23 cellular contexts compared by ENCODE assay signal in the genomic region with DNA sequence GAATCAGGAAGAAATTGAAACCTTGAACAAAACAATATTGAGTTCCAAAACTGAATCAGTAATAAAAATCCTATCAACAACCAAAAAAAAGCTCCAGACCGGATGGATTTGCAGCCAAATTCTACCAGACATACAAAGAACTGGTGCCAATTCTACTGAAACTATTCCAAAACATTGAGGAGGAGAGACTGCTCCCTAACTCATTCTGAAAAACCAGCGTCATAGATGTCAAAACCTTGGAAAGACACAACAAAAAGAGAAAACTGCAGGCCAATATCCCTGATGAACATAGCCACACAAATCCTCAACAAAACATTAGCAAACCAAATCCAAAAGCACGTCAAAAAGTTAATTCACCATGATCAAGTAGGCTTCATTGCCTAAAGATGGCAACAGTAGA.
"Had no signal": no experiment of that assay in that cellular context is flagged by ENCODE, and none has a peak within 500 bp of the region (broad histone marks: within the 10 kb centered on the region; RNA-seq: fewer than 3 reads in every experiment).

No MANE protein-coding gene starts in this region.

- DNase-seq: activated CD4-positive, alpha-beta T cell treated with anti-CD3 and anti-CD28 coated beads for 36 hours; activated CD4-positive, CD25-positive, alpha-beta regulatory T cell; activated CD8-positive, alpha-beta memory T cell treated with anti-CD3 and anti-CD28 coated beads, Interleukin-2, amount 10 ng/mL, durations not matched to agents 7 days and 5 days; activated CD8-positive, alpha-beta T cell treated with anti-CD3 and anti-CD28 coated beads, Interleukin-2, amount 10 ng/mL, durations not matched to agents 7 days and 5 days; activated naive CD4-positive, alpha-beta T cell; activated T-cell treated with anti-CD3 and anti-CD28 coated beads, Interleukin-2, amount 50 U/mL, for 72 hours; anterior cingulate cortex; foreskin melanocyte; midbrain; naive thymus-derived CD4-positive, alpha-beta T cell; stimulated activated CD4-positive, alpha-beta T cell treated with anti-CD3 and anti-CD28 coated beads, Interleukin-1b, Interleukin-23, amount 100 ng/mL, for 48 hours; stimulated activated CD4-positive, alpha-beta T cell treated with anti-CD3 and anti-CD28 coated beads, Interleukin-4, amount 100 ng/mL, for 4 hours; stimulated activated CD8-positive, alpha-beta memory T cell treated with anti-CD3 and anti-CD28 coated beads, Interleukin-4, amount 100 ng/mL, for 48 hours; stimulated activated naive CD8-positive, alpha-beta T cell treated with anti-CD3 and anti-CD28 coated beads, Interleukin-15, amount 100 ng/mL, for 72 hours; T-cell; thyroid gland; upper lobe of right lung had no signal

- H3K36me3 ChIP-seq: cardiac muscle cell, thyroid gland, upper lobe of right lung had no signal

- H3K27me3 Mint-ChIP-seq: stimulated activated memory B cell treated with anti-CD40 and anti-IgM and Interleukin-4, amounts not matched to agents 10 μg/mL and 1 μg/mL and 100 μg/mL, for 72 hours had no signal

- H3K4me2 ChIP-seq: smooth muscle cell had no signal

- H3K9me3 ChIP-seq: thyroid gland, upper lobe of right lung had no signal

- H3K36me3 Mint-ChIP-seq: activated CD8-positive, alpha-beta memory T cell treated with anti-CD3 and anti-CD28 coated beads, Interleukin-2, amount 10 ng/mL, durations not matched to agents 7 days and 5 days; brain; stimulated activated memory B cell treated with anti-CD40 and anti-IgM and Interleukin-4, amounts not matched to agents 10 μg/mL and 1 μg/mL and 100 μg/mL, for 72 hours; T-cell had no signal

- H3K4me3 ChIP-seq: cardiac muscle cell, smooth muscle cell, thyroid gland, upper lobe of right lung had no signal

- H3K4me1 ChIP-seq: thyroid gland, upper lobe of right lung had no signal

- H3K4me1 Mint-ChIP-seq: activated CD4-positive, alpha-beta T cell treated with anti-CD3 and anti-CD28 coated beads for 36 hours; activated CD8-positive, alpha-beta memory T cell treated with anti-CD3 and anti-CD28 coated beads, Interleukin-2, amount 10 ng/mL, durations not matched to agents 7 days and 5 days; brain; memory B cell; naive thymus-derived CD4-positive, alpha-beta T cell; stimulated activated memory B cell treated with anti-CD40 and anti-IgM and Interleukin-4, amounts not matched to agents 10 μg/mL and 1 μg/mL and 100 μg/mL, for 72 hours; stimulated activated naive CD8-positive, alpha-beta T cell treated with anti-CD3 and anti-CD28 coated beads, Interleukin-15, amount 100 ng/mL, for 72 hours; T-cell had no signal

- H3K4me3 Mint-ChIP-seq: activated CD4-positive, alpha-beta T cell treated with anti-CD3 and anti-CD28 coated beads for 36 hours; activated CD8-positive, alpha-beta memory T cell treated with anti-CD3 and anti-CD28 coated beads, Interleukin-2, amount 10 ng/mL, durations not matched to agents 7 days and 5 days; activated CD8-positive, alpha-beta T cell treated with anti-CD3 and anti-CD28 coated beads, Interleukin-2, amount 10 ng/mL, durations not matched to agents 7 days and 5 days; activated T-cell treated with anti-CD3 and anti-CD28 coated beads, Interleukin-2, amount 50 U/mL, for 72 hours; brain; memory B cell; naive thymus-derived CD4-positive, alpha-beta T cell; stimulated activated memory B cell treated with anti-CD40 and anti-IgM and Interleukin-4, amounts not matched to agents 10 μg/mL and 1 μg/mL and 100 μg/mL, for 72 hours; stimulated activated naive CD8-positive, alpha-beta T cell treated with anti-CD3 and anti-CD28 coated beads, Interleukin-15, amount 100 ng/mL, for 72 hours; T-cell had no signal

- ATAC-seq: activated CD4-positive, alpha-beta T cell treated with anti-CD3 and anti-CD28 coated beads for 36 hours; activated CD8-positive, alpha-beta memory T cell treated with anti-CD3 and anti-CD28 coated beads, Interleukin-2, amount 10 ng/mL, durations not matched to agents 7 days and 5 days; activated CD8-positive, alpha-beta T cell treated with anti-CD3 and anti-CD28 coated beads, Interleukin-2, amount 10 ng/mL, durations not matched to agents 7 days and 5 days; activated naive CD4-positive, alpha-beta T cell treated with anti-CD3 and anti-CD28 coated beads, Interleukin-2, amount 50 U/mL, for 72 hours; activated T-cell treated with anti-CD3 and anti-CD28 coated beads, Interleukin-2, amount 50 U/mL, for 72 hours; naive thymus-derived CD4-positive, alpha-beta T cell; stimulated activated memory B cell treated with anti-CD40 and anti-IgM and Interleukin-4, amounts not matched to agents 10 μg/mL and 1 μg/mL and 100 μg/mL, for 72 hours; stimulated activated naive CD8-positive, alpha-beta T cell treated with anti-CD3 and anti-CD28 coated beads, Interleukin-15, amount 100 ng/mL, for 72 hours; T-cell; upper lobe of right lung had no signal

- H3K27me3 ChIP-seq: cardiac muscle cell, thyroid gland, upper lobe of right lung had no signal

- H3K27ac Mint-ChIP-seq: activated CD4-positive, alpha-beta T cell treated with anti-CD3 and anti-CD28 coated beads for 36 hours; activated CD8-positive, alpha-beta memory T cell treated with anti-CD3 and anti-CD28 coated beads, Interleukin-2, amount 10 ng/mL, durations not matched to agents 7 days and 5 days; activated CD8-positive, alpha-beta T cell treated with anti-CD3 and anti-CD28 coated beads, Interleukin-2, amount 10 ng/mL, durations not matched to agents 7 days and 5 days; activated naive CD4-positive, alpha-beta T cell treated with anti-CD3 and anti-CD28 coated beads, Interleukin-2, amount 50 U/mL, for 72 hours; activated T-cell treated with anti-CD3 and anti-CD28 coated beads, Interleukin-2, amount 50 U/mL, for 72 hours; memory B cell; naive thymus-derived CD4-positive, alpha-beta T cell; stimulated activated memory B cell treated with anti-CD40 and anti-IgM and Interleukin-4, amounts not matched to agents 10 μg/mL and 1 μg/mL and 100 μg/mL, for 72 hours; stimulated activated naive CD8-positive, alpha-beta T cell treated with anti-CD3 and anti-CD28 coated beads, Interleukin-15, amount 100 ng/mL, for 72 hours; T-cell had no signal

- H3K27ac ChIP-seq: cardiac muscle cell, upper lobe of right lung had no signal
